ENCODE assay signal across 13 cellular contexts in genomic region chr1:208174200-208174599, GRCh38.
"Had no signal": no experiment of that assay in that cellular context is flagged by ENCODE, and none has a peak within 500 bp of the region (broad histone marks: within the 10 kb centered on the region; RNA-seq: fewer than 3 reads in every experiment).

No MANE protein-coding gene starts in this region.

- H3K4me1 ChIP-seq: vagina had no signal

- H3K9me3 Mint-ChIP-seq: activated naive CD4-positive, alpha-beta T cell treated with anti-CD3 and anti-CD28 coated beads for 36 hours; activated T-helper 17 cell treated with anti-CD3 and anti-CD28 coated beads, Interleukin-2, amount 50 U/mL, for 72 hours; effector memory CD8-positive, alpha-beta T cell had no signal

- H3K27ac Mint-ChIP-seq: activated naive CD4-positive, alpha-beta T cell treated with anti-CD3 and anti-CD28 coated beads for 36 hours; activated T-helper 17 cell treated with anti-CD3 and anti-CD28 coated beads, Interleukin-2, amount 50 U/mL, for 72 hours had no signal

- DNase-seq: activated CD4-positive, alpha-beta T cell treated with anti-CD3 and anti-CD28 coated beads for 4 hours; activated naive CD4-positive, alpha-beta T cell treated with anti-CD3 and anti-CD28 coated beads for 36 hours; activated T-cell treated with anti-CD3 and anti-CD28 coated beads for 4 hours; cortex of kidney; effector memory CD8-positive, alpha-beta T cell; midbrain; retina; stimulated activated CD4-positive, alpha-beta T cell treated with anti-CD3 and anti-CD28 coated beads, Interleukin-15, amount 100 ng/mL, for 24 hours; stimulated activated CD4-positive, alpha-beta T cell treated with anti-CD3 and anti-CD28 coated beads, Interleukin-4, amount 100 ng/mL, for 4 hours; stomach had no signal

- H3K27me3 ChIP-seq: stomach, vagina had no signal

- H3K9me3 ChIP-seq: stomach, vagina had no signal

- H3K27ac ChIP-seq: stomach, vagina had no signal

- H3K4me1 Mint-ChIP-seq: activated T-helper 17 cell treated with anti-CD3 and anti-CD28 coated beads, Interleukin-2, amount 50 U/mL, for 72 hours had no signal

- H3K4me3 ChIP-seq: lung, stomach, vagina had no signal

- ATAC-seq: activated T-helper 17 cell treated with anti-CD3 and anti-CD28 coated beads, Interleukin-2, amount 50 U/mL, for 72 hours; effector memory CD8-positive, alpha-beta T cell had no signal

- H3K4me3 Mint-ChIP-seq: activated naive CD4-positive, alpha-beta T cell treated with anti-CD3 and anti-CD28 coated beads for 36 hours; activated T-helper 17 cell treated with anti-CD3 and anti-CD28 coated beads, Interleukin-2, amount 50 U/mL, for 72 hours; effector memory CD8-positive, alpha-beta T cell had no signal

- H3K36me3 ChIP-seq: vagina had no signal
